ENCODE assay signal across 29 cellular contexts in the genomic region with DNA sequence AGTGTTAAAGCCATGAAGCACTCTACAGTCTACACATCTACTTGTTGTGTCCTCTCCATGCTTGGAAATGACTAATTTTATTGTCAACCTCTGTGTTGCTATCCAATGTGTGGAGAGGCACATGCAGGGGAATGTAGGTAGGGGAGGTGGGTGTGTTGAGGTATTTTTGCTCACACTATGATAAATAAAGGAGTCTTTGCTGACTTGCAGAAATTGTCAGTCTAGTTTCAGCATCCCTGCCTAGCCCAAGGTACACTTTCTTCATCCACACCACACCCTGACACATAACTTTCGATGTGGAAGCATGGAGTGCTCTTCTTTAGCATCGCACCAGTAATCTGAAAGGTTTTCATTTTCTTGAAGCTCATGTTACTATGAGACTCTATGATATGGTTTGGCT.
"Had no signal": no experiment of that assay in that cellular context is flagged by ENCODE, and none has a peak within 500 bp of the region (broad histone marks: within the 10 kb centered on the region; RNA-seq: fewer than 3 reads in every experiment).

No MANE protein-coding gene starts in this region.

- H3K36me3 Mint-ChIP-seq: stimulated activated effector memory CD8-positive, alpha-beta T cell treated with anti-CD3 and anti-CD28 coated beads, Interleukin-12 subunit alpha, Interleukin-12 subunit beta, amount 100 ng/mL, for 72 hours; stimulated activated memory B cell treated with anti-CD40 and anti-IgM and Interleukin-4, amounts not matched to agents 10 μg/mL and 1 μg/mL and 100 μg/mL, for 72 hours; stimulated activated naive B cell treated with anti-CD40 and anti-IgM and Interleukin-4, amounts not matched to agents 10 μg/mL and 1 μg/mL and 100 μg/mL, for 72 hours; type B pancreatic cell had no signal

- H3K4me3 Mint-ChIP-seq: stimulated activated effector memory CD8-positive, alpha-beta T cell treated with anti-CD3 and anti-CD28 coated beads, Interleukin-12 subunit alpha, Interleukin-12 subunit beta, amount 100 ng/mL, for 72 hours; stimulated activated memory B cell treated with anti-CD40 and anti-IgM and Interleukin-4, amounts not matched to agents 10 μg/mL and 1 μg/mL and 100 μg/mL, for 72 hours; stimulated activated naive B cell treated with anti-CD40 and anti-IgM and Interleukin-4, amounts not matched to agents 10 μg/mL and 1 μg/mL and 100 μg/mL, for 72 hours; stimulated activated naive CD8-positive, alpha-beta T cell treated with anti-CD3 and anti-CD28 coated beads, Interleukin-15, amount 100 ng/mL, for 72 hours; stimulated activated naive CD8-positive, alpha-beta T cell treated with anti-CD3 and anti-CD28 coated beads, Interleukin-15, Interleukin-2, amounts not matched to agents 100 ng/mL and 50 ng/mL, for 24 hours; type B pancreatic cell had no signal

- H3K4me1 Mint-ChIP-seq: stimulated activated effector memory CD8-positive, alpha-beta T cell treated with anti-CD3 and anti-CD28 coated beads, Interleukin-12 subunit alpha, Interleukin-12 subunit beta, amount 100 ng/mL, for 72 hours; stimulated activated memory B cell treated with anti-CD40 and anti-IgM and Interleukin-4, amounts not matched to agents 10 μg/mL and 1 μg/mL and 100 μg/mL, for 72 hours; stimulated activated naive B cell treated with anti-CD40 and anti-IgM and Interleukin-4, amounts not matched to agents 10 μg/mL and 1 μg/mL and 100 μg/mL, for 72 hours; stimulated activated naive CD8-positive, alpha-beta T cell treated with anti-CD3 and anti-CD28 coated beads, Interleukin-15, amount 100 ng/mL, for 72 hours had no signal

- DNase-seq: stimulated activated CD4-positive, alpha-beta T cell treated with anti-CD3 and anti-CD28 coated beads, Interleukin-2, amount 100 ng/mL, for 48 hours; stimulated activated CD4-positive, alpha-beta T cell treated with anti-CD3 and anti-CD28 coated beads, Interleukin-4, amount 100 ng/mL, for 1 hour; stimulated activated CD4-positive, alpha-beta T cell treated with anti-CD3 and anti-CD28 coated beads, Interleukin-4, amount 100 ng/mL, for 24 hours; stimulated activated CD4-positive, alpha-beta T cell treated with anti-CD3 and anti-CD28 coated beads, Interleukin-4, amount 100 ng/mL, for 4 hours; stimulated activated CD8-positive, alpha-beta memory T cell treated with anti-CD3 and anti-CD28 coated beads, Interleukin-4, amount 100 ng/mL, for 48 hours; stimulated activated naive B cell treated with anti-CD40 and anti-IgM and Interleukin-4, amounts not matched to agents 10 μg/mL and 1 μg/mL and 100 μg/mL, for 72 hours; stimulated activated naive CD4-positive, alpha-beta T cell; stimulated activated naive CD4-positive, alpha-beta T cell treated with Interleukin-2 at 50 U/mL for 16 hours; stimulated activated naive CD8-positive, alpha-beta T cell treated with anti-CD3 and anti-CD28 coated beads, Interleukin-15, amount 100 ng/mL, for 72 hours; stimulated activated naive CD8-positive, alpha-beta T cell treated with anti-CD3 and anti-CD28 coated beads, Interleukin-15, Interleukin-2, amounts not matched to agents 100 U/mL and 50 U/mL, for 24 hours; stomach; substantia nigra; testis; thyroid gland; tibial artery; transverse colon; trophoblast cell; upper lobe of left lung; upper lobe of right lung; uterus had no signal

- H3K4me1 ChIP-seq: stomach, suprapubic skin, testis, thyroid gland, tibial artery, tibial nerve, transverse colon, upper lobe of left lung, upper lobe of right lung, uterus, vagina had no signal

- ATAC-seq: stimulated activated effector memory CD8-positive, alpha-beta T cell treated with anti-CD3 and anti-CD28 coated beads, Interleukin-12 subunit alpha, Interleukin-12 subunit beta, amount 100 ng/mL, for 72 hours; stimulated activated memory B cell treated with anti-CD40 and anti-IgM and Interleukin-4, amounts not matched to agents 10 μg/mL and 1 μg/mL and 100 μg/mL, for 72 hours; stimulated activated naive B cell treated with anti-CD40 and anti-IgM and Interleukin-4, amounts not matched to agents 10 μg/mL and 1 μg/mL and 100 μg/mL, for 72 hours; stimulated activated naive CD8-positive, alpha-beta T cell treated with anti-CD3 and anti-CD28 coated beads, Interleukin-15, amount 100 ng/mL, for 72 hours; stimulated activated naive CD8-positive, alpha-beta T cell treated with anti-CD3 and anti-CD28 coated beads, Interleukin-15, Interleukin-2, amounts not matched to agents 100 U/mL and 50 U/mL, for 24 hours; upper lobe of right lung had no signal

- H3K27ac Mint-ChIP-seq: stimulated activated effector memory CD8-positive, alpha-beta T cell treated with anti-CD3 and anti-CD28 coated beads, Interleukin-12 subunit alpha, Interleukin-12 subunit beta, amount 100 ng/mL, for 72 hours; stimulated activated memory B cell treated with anti-CD40 and anti-IgM and Interleukin-4, amounts not matched to agents 10 μg/mL and 1 μg/mL and 100 μg/mL, for 72 hours; stimulated activated naive B cell treated with anti-CD40 and anti-IgM and Interleukin-4, amounts not matched to agents 10 μg/mL and 1 μg/mL and 100 μg/mL, for 72 hours; stimulated activated naive CD8-positive, alpha-beta T cell treated with anti-CD3 and anti-CD28 coated beads, Interleukin-15, amount 100 ng/mL, for 72 hours; stimulated activated naive CD8-positive, alpha-beta T cell treated with anti-CD3 and anti-CD28 coated beads, Interleukin-15, Interleukin-2, amounts not matched to agents 100 ng/mL and 50 ng/mL, for 24 hours; type B pancreatic cell had no signal

- H3K4me3 ChIP-seq: stomach, suprapubic skin, testis, thoracic aorta, thyroid gland, tibial artery, tibial nerve, transverse colon, upper lobe of left lung, upper lobe of right lung, uterus, vagina had no signal

- H3K27me3 ChIP-seq: stomach, suprapubic skin, testis, thyroid gland, tibial artery, tibial nerve, transverse colon, upper lobe of left lung, upper lobe of right lung, uterus, vagina had no signal

- FAIRE-seq: urothelium cell line had no signal

- H3K27me3 Mint-ChIP-seq: stimulated activated memory B cell treated with anti-CD40 and anti-IgM and Interleukin-4, amounts not matched to agents 10 μg/mL and 1 μg/mL and 100 μg/mL, for 72 hours; stimulated activated naive B cell treated with anti-CD40 and anti-IgM and Interleukin-4, amounts not matched to agents 10 μg/mL and 1 μg/mL and 100 μg/mL, for 72 hours; stimulated activated naive CD8-positive, alpha-beta T cell treated with anti-CD3 and anti-CD28 coated beads, Interleukin-15, amount 100 ng/mL, for 72 hours; stimulated activated naive CD8-positive, alpha-beta T cell treated with anti-CD3 and anti-CD28 coated beads, Interleukin-15, Interleukin-2, amounts not matched to agents 100 ng/mL and 50 ng/mL, for 24 hours; type B pancreatic cell had no signal

- H3K27ac ChIP-seq: stomach, suprapubic skin, testis, thoracic aorta, thyroid gland, tibial artery, tibial nerve, transverse colon, upper lobe of left lung, upper lobe of right lung, uterus, vagina had no signal

- H3K36me3 ChIP-seq: stomach, suprapubic skin, thoracic aorta, thyroid gland, tibial artery, tibial nerve, transverse colon, upper lobe of left lung, upper lobe of right lung, uterus, vagina had no signal

- H3K9me3 ChIP-seq: stomach, suprapubic skin, testis, thoracic aorta, thyroid gland, tibial artery, tibial nerve, transverse colon, upper lobe of left lung, upper lobe of right lung, uterus, vagina had no signal

- H3K9me3 Mint-ChIP-seq: type B pancreatic cell had no signal
